ENCODE assay signal across 19 cellular contexts in genomic region chr4:128353791-128354190, GRCh38.
DNase-seq lines count a peak whose midpoint lies in the region; ATAC-seq, FAIRE-seq and TF ChIP-seq lines count a peak whose summit lies in the region.
"Had no signal": no experiment of that assay in that cellular context is flagged by ENCODE, and none has a peak within 500 bp of the region (broad histone marks: within the 10 kb centered on the region; RNA-seq: fewer than 3 reads in every experiment).

No MANE protein-coding gene starts in this region.

- H3K79me2 ChIP-seq in H1 (ENCODE audit: control insufficient read depth in 1 of 2, insufficient read depth in 2 of 2, low read length in 2 of 2) = no peaks in the 10 kb centered on the region

- H4K8ac ChIP-seq in IMR-90 (ENCODE audit: low read depth in 2 of 2, low read length in 2 of 2) (peak overlapping the region; percentile 71 to 78), H1 (ENCODE audit: extremely low read depth, insufficient read depth, low read length) (no peak overlapping the region), neuronal stem cell (ENCODE audit: low read depth, low read length) (no peak overlapping the region)

- intact Hi-C loops in IMR-90 (cut with micrococcal nuclease) (loop anchor here (1.0 to 10.0 kb wide), 7 partner anchors 33 to 457 kb away; no protein-coding TSS in a partner anchor), A673 (cut with micrococcal nuclease; ENCODE audit: unreplicated experiment) (no loop called here)

- H3K27me3 ChIP-seq in IMR-90 (ENCODE audit: control insufficient read depth, insufficient read depth, low read length) (no peaks in the 10 kb centered on the region), H1 (replicated peaks in 1 of 4; ENCODE audit: control insufficient read depth in 3 of 4, extremely low read depth in 1 of 4, insufficient read depth in 3 of 4, low read length in 3 of 4) (no peaks in the 10 kb centered on the region), neuronal stem cell (ENCODE audit: control insufficient read depth in 3 of 3, insufficient read depth in 3 of 3, low read depth in 1 of 3, low read length in 3 of 3) (no peaks in the 10 kb centered on the region), A673 (replicated peaks; ENCODE audit: insufficient read depth, low read depth, low read length, poor library complexity) (no peaks in the 10 kb centered on the region)
- H3K27me3 ChIP-seq: BLaER1, gastrocnemius medialis, neutrophil had no signal

- dilution Hi-C loops in IMR-90 (cut with HindIII; ENCODE audit: low sequenced_read_pairs, unreplicated experiment) = no loop called here

- H2BK20ac ChIP-seq in IMR-90 (ENCODE audit: low read depth, low read length) (peak overlapping the region; percentile 86), H1 (ENCODE audit: low read length) (no peak overlapping the region)

- ATAC-seq in IMR-90 (ENCODE audit: low read depth) = peak; percentile 25
- ATAC-seq in HG02981 (IDR thresholded peaks at IDR 0.05; ENCODE audit: unreplicated experiment) = no peak
- ATAC-seq: activated CD4-positive, CD25-positive, alpha-beta regulatory T cell treated with anti-CD3 and anti-CD28 coated beads, Interleukin-2, amount 50 U/mL, for 24 hours; activated CD8-positive, alpha-beta memory T cell treated with anti-CD3 and anti-CD28 coated beads, Interleukin-2, amount 10 ng/mL, durations not matched to agents 7 days and 5 days; gastrocnemius medialis had no signal

- no peak for FAIRE-seq in H1 (lab: Jason Lieb, UNC)
- FAIRE-seq: bronchial epithelial cell had no signal

- 0 out of 2 replicates have a peak, but pooled peaks cover 3% of the 10 kb centered on the region for H4K20me1 ChIP-seq in IMR-90 (ENCODE audit: insufficient read depth, low read length)
- H4K20me1 ChIP-seq in H1 (replicated peaks in 1 of 2; ENCODE audit: control insufficient read depth in 1 of 2, insufficient read depth in 2 of 2, low read length in 2 of 2) = no peaks in the 10 kb centered on the region
- H4K20me1 ChIP-seq: BLaER1 had no signal

- H2AK9ac ChIP-seq in IMR-90 (replicated peaks; ENCODE audit: low read depth, low read length, poor library complexity) = no peak overlapping the region

- H3K14ac ChIP-seq in IMR-90 (replicated peaks; ENCODE audit: low read depth, low read length) (peak overlapping the region; percentile 51), H1 (ENCODE audit: insufficient read length) (no peak overlapping the region), neuronal stem cell (ENCODE audit: low read length) (no peak overlapping the region)

- peak overlapping the region; percentile 99 for H2BK5ac ChIP-seq in IMR-90 (ENCODE audit: low read depth, low read length, poor library complexity, severe bottlenecking)
- no peak overlapping the region for H2BK5ac ChIP-seq in H1 (ENCODE audit: low read depth, low read length)
- no peak overlapping the region for H2BK5ac ChIP-seq in neuronal stem cell (ENCODE audit: low read length)

- H3K36me3 ChIP-seq in IMR-90 (ENCODE audit: control insufficient read depth, insufficient read depth, low read length) (no peaks in the 10 kb centered on the region), H1 (ENCODE audit: control insufficient read depth in 2 of 4, insufficient read depth in 4 of 4, low read length in 3 of 4) (no peaks in the 10 kb centered on the region), neuronal stem cell (replicated peaks in 1 of 2; ENCODE audit: control insufficient read depth in 2 of 2, insufficient read depth in 2 of 2, low read length in 2 of 2) (no peaks in the 10 kb centered on the region), A673 (ENCODE audit: insufficient read depth, low read length, poor library complexity, severe bottlenecking) (no peaks in the 10 kb centered on the region)
- H3K36me3 ChIP-seq: BLaER1, gastrocnemius medialis, neutrophil had no signal

- in situ Hi-C loops in IMR-90 (cut with MboI; ENCODE audit: low sequenced_read_pairs) = no loop called here

- peaks cover 5 to 18% of the 10 kb centered on the region in 2 experiments; a peak in 2 of 4 replicates for H3K79me1 ChIP-seq in IMR-90 (ENCODE audit: low read depth in 1 of 2, low read length in 2 of 2)
- H3K79me1 ChIP-seq in H1 (ENCODE audit: low read depth, low read length) = no peaks in the 10 kb centered on the region
- H3K79me1 ChIP-seq in neuronal stem cell (ENCODE audit: low read depth, low read length) = no peaks in the 10 kb centered on the region

- TF ChIP-seq CTCF in IMR-90 (conservative IDR thresholded peaks at IDR 0.05; ENCODE audit: low read depth, low read length) (no peak), H1 (IDR thresholded peaks at IDR 0.05; ENCODE audit: control extremely low read depth in 1 of 3, insufficient read depth in 1 of 3, low read depth in 1 of 3, low read length in 3 of 3) (no peak), A673 (conservative IDR thresholded peaks at IDR 0.05; ENCODE audit: low read depth, low read length) (no peak)

- H4K5ac ChIP-seq in IMR-90 (ENCODE audit: low read depth, low read length) (peak overlapping the region; percentile 97), H1 (ENCODE audit: insufficient read length, low read depth, low read length) (no peak overlapping the region)

- no peak overlapping the region for H3K4me3 ChIP-seq in IMR-90 (ENCODE audit: insufficient read depth, low read depth, low read length)
- no peak overlapping the region for H3K4me3 ChIP-seq in H1 (ENCODE audit: extremely low read depth in 1 of 4, insufficient read depth in 2 of 4, low read depth in 3 of 4, low read length in 4 of 4)
- no peak overlapping the region for H3K4me3 ChIP-seq in neuronal stem cell (ENCODE audit: low read length in 2 of 2)
- H3K4me3 ChIP-seq in A673 (ENCODE audit: low read depth, low read length, poor library complexity, severe bottlenecking) = no peak overlapping the region
- H3K4me3 ChIP-seq: BLaER1, gastrocnemius medialis had no signal

- H3K4me2 ChIP-seq in IMR-90 (ENCODE audit: low read depth, low read length) = peak overlapping the region; percentile 75; the same call in 1 of the 2 replicates
- 0 out of 4 replicates have a peak overlapping the region, but pooled peaks of 1 of the 2 experiments have one; percentile 16 for H3K4me2 ChIP-seq in H1 (ENCODE audit: insufficient read depth in 1 of 2, low read depth in 2 of 2, low read length in 2 of 2)
- no peak overlapping the region for H3K4me2 ChIP-seq in neuronal stem cell (ENCODE audit: insufficient read depth, low read length, poor library complexity, severe bottlenecking)
- H3K4me2 ChIP-seq: BLaER1 had no signal

- H3K56ac ChIP-seq in IMR-90 (ENCODE audit: extremely low read depth, insufficient read depth, low read length) (peak overlapping the region; percentile 91), H1 (replicated peaks; ENCODE audit: insufficient read length, low read depth, low read length) (no peak overlapping the region)

- H2BK120ac ChIP-seq in IMR-90 (ENCODE audit: low read depth, low read length) (peak overlapping the region; percentile 95), H1 (replicated peaks; ENCODE audit: low read depth, low read length) (no peak overlapping the region), neuronal stem cell (ENCODE audit: low read depth, low read length) (no peak overlapping the region)

- H2BK12ac ChIP-seq in H1 (ENCODE audit: low read depth, low read length) = peak overlapping the region; percentile 90; the same call in 1 of the 2 replicates
- H2BK12ac ChIP-seq in neuronal stem cell (ENCODE audit: low read length) = no peak overlapping the region

- H3K9ac ChIP-seq in IMR-90 (ENCODE audit: low read depth, low read length) = peak overlapping the region; percentile 59
- H3K9ac ChIP-seq in H1 (replicated peaks in 1 of 4; ENCODE audit: extremely low read depth in 1 of 4, low read depth in 3 of 4, low read length in 3 of 4) = no peak overlapping the region
- no peak overlapping the region for H3K9ac ChIP-seq in neuronal stem cell (ENCODE audit: low read depth, low read length, poor library complexity)
- H3K9ac ChIP-seq: BLaER1 had no signal

- TF ChIP-seq EP300 in H1 (IDR thresholded peaks at IDR 0.05; ENCODE audit: borderline replicate concordance in 1 of 2, low read depth in 2 of 2, low read length in 2 of 2) = no peak

- BruUV-seq in IMR-90 (replicated peaks; lab: Mats Ljungman, UMichigan) = no TSS peak
- BruUV-seq in A673 (replicated peaks; lab: Mats Ljungman, UMichigan) = no TSS peak

- TF ChIP-seq POLR2A in IMR-90 (IDR thresholded peaks at IDR 0.05; ENCODE audit: low read depth, low read length) (no peak), H1 (IDR thresholded peaks at IDR 0.05; ENCODE audit: control extremely low read depth in 1 of 2, low read depth in 2 of 2, low read length in 2 of 2) (no peak)

- H3K23me2 ChIP-seq in H1 (ENCODE audit: low read depth, low read length) = no peaks in the 10 kb centered on the region

- H3K18ac ChIP-seq in IMR-90 (ENCODE audit: low read depth, low read length) = peak overlapping the region; percentile 99
- H3K18ac ChIP-seq in H1 (ENCODE audit: extremely low read depth, low read length) = no peak overlapping the region
- no peak overlapping the region for H3K18ac ChIP-seq in neuronal stem cell (ENCODE audit: low read length)

- TF ChIP-seq RAD21 in IMR-90 (IDR thresholded peaks at IDR 0.05; ENCODE audit: low read length) (no peak), H1 (IDR thresholded peaks at IDR 0.05 in 1 of 2, conservative IDR thresholded peaks at IDR 0.05 in 1 of 2; ENCODE audit: low read depth in 2 of 2, low read length in 2 of 2) (no peak)

- 80% methylated on average over 1 of the region's 3 CpGs; no CpG with 5 or more reads in 1 of the 2 experiments for WGBS in IMR-90 (ENCODE audit: extremely low coverage in 2 of 2, insufficient read length in 1 of 2), 2 experiments
- WGBS in H1 (ENCODE audit: extremely low coverage in 1 of 2, insufficient coverage in 1 of 2, insufficient read length in 1 of 2, insufficient replicate concordance in 2 of 2, low coverage in 1 of 2, low lambda C conversion rate in 2 of 2, missing lambda C conversion rate in 1 of 2), 2 experiments = 92% methylated on average over 3 of the region's 3 CpGs; no CpG with 5 or more reads in 1 of the 2 experiments
- no CpG with 5 or more reads among the region's 3 CpGs for WGBS in neuronal stem cell (ENCODE audit: extremely low coverage in 2 of 2, insufficient read length in 2 of 2, insufficient replicate concordance in 1 of 2), 2 donors

- H3K9me1 ChIP-seq in IMR-90 (ENCODE audit: insufficient read depth, low read length) = peaks cover 21% of the 10 kb centered on the region

- peak overlapping the region; percentile 97 for H4K91ac ChIP-seq in IMR-90 (ENCODE audit: insufficient read depth, low read depth, low read length)
- H4K91ac ChIP-seq in H1 (replicated peaks; ENCODE audit: insufficient read length, low read length) = no peak overlapping the region
- H4K91ac ChIP-seq in neuronal stem cell (ENCODE audit: low read depth, low read length, poor library complexity) = no peak overlapping the region

- no peak overlapping the region for H2AFZ ChIP-seq in IMR-90 (replicated peaks; ENCODE audit: low read length, poor library complexity)
- no peak overlapping the region for H2AFZ ChIP-seq in H1 (ENCODE audit: low read length)
- peak overlapping the region; percentile 54 for H2AFZ ChIP-seq in neuronal stem cell (ENCODE audit: low read length)

- H3K9me3 ChIP-seq in IMR-90 (ENCODE audit: control insufficient read depth, insufficient read depth, low read length) (peaks cover 2% of the 10 kb centered on the region; the same call in 1 of the 2 replicates), H1 (ENCODE audit: insufficient read depth in 2 of 2, low read depth in 1 of 2, low read length in 1 of 2) (no peaks in the 10 kb centered on the region), neuronal stem cell (replicated peaks in 1 of 2; ENCODE audit: control insufficient read depth in 2 of 2, insufficient read depth in 1 of 2, low read depth in 1 of 2, low read length in 2 of 2) (peaks cover 0 to 3% of the 10 kb centered on the region in 2 donors), A673 (ENCODE audit: low read depth, low read length, poor library complexity, severe bottlenecking) (no peaks in the 10 kb centered on the region)
- H3K9me3 ChIP-seq: BLaER1, gastrocnemius medialis, neutrophil had no signal

- H3K4me1 ChIP-seq in IMR-90 (ENCODE audit: control insufficient read depth, insufficient read depth, low read length) = peaks cover 38% of the 10 kb centered on the region
- peaks cover 0 to 7% (median 3%) of the 10 kb centered on the region in 4 experiments; a peak in 5 of 7 replicates for H3K4me1 ChIP-seq in H1 (replicated peaks in 1 of 4; ENCODE audit: control insufficient read depth in 3 of 4, insufficient read depth in 4 of 4, low read length in 3 of 4)
- H3K4me1 ChIP-seq in neuronal stem cell (ENCODE audit: control insufficient read depth in 2 of 2, insufficient read depth in 1 of 2, low read depth in 1 of 2, low read length in 2 of 2) = peaks cover 4 to 14% of the 10 kb centered on the region in 2 donors
- no peaks in the 10 kb centered on the region for H3K4me1 ChIP-seq in A673 (ENCODE audit: insufficient read depth, low read length, poor library complexity, severe bottlenecking)
- H3K4me1 ChIP-seq: BLaER1 had no signal

- H2AK5ac ChIP-seq in IMR-90 (ENCODE audit: low read depth, low read length) = no peak overlapping the region
- no peak overlapping the region for H2AK5ac ChIP-seq in H1 (ENCODE audit: low read depth, low read length)
- no peak overlapping the region for H2AK5ac ChIP-seq in neuronal stem cell (ENCODE audit: low read depth, low read length)

- DNase-seq in Daoy (ENCODE audit: low read depth) (peak; percentile 53), IMR-90 (peak; percentile 74), H1 (ENCODE audit: low read depth in 1 of 2, low spot score in 2 of 2) (no peak), neuronal stem cell (ENCODE audit: low spot score) (no peak), NOMO-1 (lab: John Stamatoyannopoulos, UW; ENCODE audit: unreplicated experiment in 2 of 2) (no peak), A673 (ENCODE audit: low spot score) (no peak), DMS153 (lab: John Stamatoyannopoulos, UW) (no peak)
- DNase-seq: activated CD8-positive, alpha-beta memory T cell treated with anti-CD3 and anti-CD28 coated beads, Interleukin-2, amount 10 ng/mL, durations not matched to agents 7 days and 5 days; activated naive CD4-positive, alpha-beta T cell treated with Interleukin-2 at 50 U/mL for 16 hours; effector memory CD4-positive, alpha-beta T cell; gastrocnemius medialis; NCI-H526 treated with DMSO at 0.1 percent for 48 hours; RPMI8226; stimulated activated naive CD4-positive, alpha-beta T cell treated with Interleukin-2 at 50 U/mL for 16 hours had no signal

- peak overlapping the region; percentile 61; the same call in 1 of the 2 replicates for H3K23ac ChIP-seq in IMR-90 (ENCODE audit: low read depth, low read length)
- H3K23ac ChIP-seq in H1 (ENCODE audit: insufficient read length) = no peak overlapping the region
- no peak overlapping the region for H3K23ac ChIP-seq in neuronal stem cell (ENCODE audit: low read depth, low read length, poor library complexity)

- H2BK15ac ChIP-seq in IMR-90 (ENCODE audit: low read depth, low read length) = peak overlapping the region; percentile 72; the same call in 1 of the 3 replicates
- H2BK15ac ChIP-seq in H1 (ENCODE audit: low read length) = no peak overlapping the region
- H2BK15ac ChIP-seq in neuronal stem cell (ENCODE audit: low read length) = no peak overlapping the region

- H3K4ac ChIP-seq in IMR-90 (ENCODE audit: low read depth, low read length) (peak overlapping the region; percentile 92), H1 (replicated peaks; ENCODE audit: insufficient read length, low read depth, low read length) (no peak overlapping the region), neuronal stem cell (ENCODE audit: low read length) (no peak overlapping the region)

- POLR2A ChIA-PET in IMR-90 (lab: Charles Lee; ENCODE audit: unreplicated experiment) (no interaction called here), H1 (lab: Charles Lee; ENCODE audit: partially characterized antibody) (no interaction called here), A673 (lab: Charles Lee; ENCODE audit: low non-redundant PET) (no interaction called here)

- H3K27ac ChIP-seq in IMR-90 (ENCODE audit: insufficient read depth, low read length) = peak overlapping the region; percentile 99
- no peak overlapping the region for H3K27ac ChIP-seq in H1 (ENCODE audit: low read depth, low read length)
- no peak overlapping the region for H3K27ac ChIP-seq in neuronal stem cell (replicated peaks; ENCODE audit: low read length)
- no peak overlapping the region for H3K27ac ChIP-seq in A673 (ENCODE audit: low read depth, low read length, poor library complexity, severe bottlenecking)
- H3K27ac ChIP-seq: BLaER1, neutrophil had no signal

- CTCF ChIA-PET in IMR-90 (lab: Yijun Ruan, JAX) (no interaction called here), H1 (lab: Charles Lee; ENCODE audit: partially characterized antibody) (no interaction called here), A673 (lab: Charles Lee) (no interaction called here)

Comparison
In these comparisons a context has a peak if more than half of its experiments do, and no peak if none do; other contexts are left out.
1. DNase-seq: peak in Daoy (single experiment) and IMR-90 (single experiment); none in H1 (0 of 2), neuronal stem cell (single experiment), NOMO-1 (0 of 2), A673 (single experiment) and DMS153 (single experiment).
2. H4K8ac ChIP-seq: peak in IMR-90 (2 of 2); none in H1 (single experiment) and neuronal stem cell (single experiment).